ENCODE assay signal across 9 cellular contexts in the genomic region with DNA sequence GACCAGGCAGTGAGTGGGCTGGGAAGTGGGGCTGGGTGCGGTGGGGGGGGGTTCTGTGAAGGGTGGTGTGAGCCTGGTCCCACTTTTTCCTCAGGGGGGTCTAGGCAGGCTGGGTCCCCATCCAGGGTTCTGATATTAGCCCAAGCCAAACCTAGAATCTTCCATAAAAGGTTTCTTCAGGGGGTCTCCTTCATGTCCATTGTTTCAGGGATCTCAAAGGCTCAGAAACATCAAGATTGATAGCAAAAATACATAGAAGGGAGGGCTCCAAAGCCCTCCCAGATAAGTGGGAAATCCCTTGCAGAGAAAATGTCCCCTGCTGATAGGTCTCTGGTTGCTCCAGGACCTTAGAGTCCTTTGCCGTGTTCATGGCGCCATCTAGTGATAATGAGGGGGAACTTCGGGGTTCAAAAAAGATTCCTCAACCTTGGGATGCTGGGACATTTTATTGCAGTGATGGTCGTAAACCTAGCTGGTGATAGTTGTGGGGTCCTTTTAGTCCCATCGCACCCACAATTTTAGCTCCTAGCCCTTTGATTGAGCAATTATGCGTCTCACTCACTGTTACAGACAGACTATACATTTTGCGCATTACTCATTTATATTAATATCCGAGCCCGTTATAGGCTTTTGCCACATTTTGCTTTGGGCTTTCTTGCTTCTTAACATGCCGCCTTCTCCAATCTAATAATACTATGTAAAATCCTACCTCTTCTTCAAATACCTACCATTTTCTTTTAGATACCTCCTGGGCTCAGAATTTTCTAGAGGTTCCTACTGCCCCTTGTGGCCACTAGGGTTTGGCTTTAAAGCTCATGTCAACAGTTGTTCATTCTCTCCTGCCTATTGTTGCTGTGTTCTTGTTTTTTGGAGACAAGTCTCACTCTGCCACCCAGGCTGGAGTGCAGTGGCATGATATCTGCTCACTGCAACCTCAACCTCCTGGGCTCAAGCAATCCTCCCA. TPM values are rescaled to one million over a fixed set of nuclear protein-coding genes. Genes with fewer than 3 reads are reported as not detected.
DNase-seq lines count a peak whose midpoint lies in the region; ATAC-seq and TF ChIP-seq lines count a peak whose summit lies in the region.
"Had no signal": no experiment of that assay in that cellular context is flagged by ENCODE, and none has a peak within 500 bp of the region (broad histone marks: within the 10 kb centered on the region; RNA-seq: fewer than 3 reads in every experiment).

No MANE protein-coding gene starts in this region.

- CTCF ChIA-PET in CD8-positive, alpha-beta memory T cell (lab: Charles Lee): interaction anchor here (0.6 to 1.3 kb wide), 5 partner anchors 19 to 354 kb away, joined by 3 to 8 read pairs (median 3); no protein-coding TSS in a partner anchor
- CTCF ChIA-PET in HEK293 (lab: Yijun Ruan, JAX): interaction anchor here (0.5 to 8.6 kb wide), 67 partner anchors 8 to 372 kb away, joined by 3 to 129 read pairs (median 4); a partner anchor contains a TSS

- H3K4me3 Mint-ChIP-seq in CD8-positive, alpha-beta memory T cell: no peak overlapping the region
- no peak overlapping the region for H3K4me3 Mint-ChIP-seq in activated CD4-positive, alpha-beta T cell treated with anti-CD3 and anti-CD28 coated beads, Interleukin-2, amount 10 ng/mL, durations not matched to agents 24 days and 14 days
- H3K4me3 Mint-ChIP-seq in natural killer cell: no peak overlapping the region
- H3K4me3 Mint-ChIP-seq: stimulated activated naive CD8-positive, alpha-beta T cell treated with anti-CD3 and anti-CD28 coated beads, Interleukin-15, Interleukin-2, amounts not matched to agents 100 ng/mL and 50 ng/mL, for 24 hours had no signal

- no peak overlapping the region for H3K27ac ChIP-seq in CD8-positive, alpha-beta memory T cell (ENCODE audit: low read depth, low read length)
- 0 out of 2 replicates have a peak overlapping the region, but pooled peaks have one; percentile 5 for H3K27ac ChIP-seq in HEK293 (ENCODE audit: extremely low read depth, low read depth, low read length)
- H3K27ac ChIP-seq in esophagus muscularis mucosa (replicated peaks in 1 of 4): no peak overlapping the region

- no peaks in the 10 kb centered on the region for H3K9me3 Mint-ChIP-seq in CD8-positive, alpha-beta memory T cell
- no peaks in the 10 kb centered on the region for H3K9me3 Mint-ChIP-seq in activated CD4-positive, alpha-beta T cell treated with anti-CD3 and anti-CD28 coated beads, Interleukin-2, amount 10 ng/mL, durations not matched to agents 24 days and 14 days
- no peaks in the 10 kb centered on the region for H3K9me3 Mint-ChIP-seq in natural killer cell
- H3K9me3 Mint-ChIP-seq: stimulated activated naive CD8-positive, alpha-beta T cell treated with anti-CD3 and anti-CD28 coated beads, Interleukin-15, Interleukin-2, amounts not matched to agents 100 ng/mL and 50 ng/mL, for 24 hours had no signal

- intact Hi-C loops in activated CD4-positive, alpha-beta T cell treated with anti-CD3 and anti-CD28 coated beads, Interleukin-2, amount 10 ng/mL, durations not matched to agents 24 days and 14 days (cut with micrococcal nuclease): loop anchor here (1.0 to 2.0 kb wide), 3 partner anchors 88 to 218 kb away; a partner anchor contains a TSS
- intact Hi-C loops in esophagus muscularis mucosa (cut with DNase I): loop anchor here (10.0 kb wide), 2 partner anchors 137 to 227 kb away; a partner anchor contains a TSS
- intact Hi-C loops in natural killer cell (cut with micrococcal nuclease): loop anchor here (1.0 to 2.0 kb wide), 4 partner anchors 147 to 354 kb away; no protein-coding TSS in a partner anchor

- H3K4me3 ChIP-seq in CD8-positive, alpha-beta memory T cell (ENCODE audit: low read length): no peak overlapping the region
- H3K4me3 ChIP-seq in HEK293 (ENCODE audit: low read depth, low read length) (no peak overlapping the region), esophagus muscularis mucosa (no peak overlapping the region)

- peaks cover 10 to 18% of the 10 kb centered on the region in 2 donors for H3K27me3 Mint-ChIP-seq in CD8-positive, alpha-beta memory T cell
- peaks cover 7% of the 10 kb centered on the region for H3K27me3 Mint-ChIP-seq in activated CD4-positive, alpha-beta T cell treated with anti-CD3 and anti-CD28 coated beads, Interleukin-2, amount 10 ng/mL, durations not matched to agents 24 days and 14 days
- H3K27me3 Mint-ChIP-seq in natural killer cell (ENCODE audit: low read depth in 2 of 2): peaks cover 5 to 14% of the 10 kb centered on the region in 2 donors

- no peaks in the 10 kb centered on the region for H3K9me3 ChIP-seq in CD8-positive, alpha-beta memory T cell (ENCODE audit: low read length)
- H3K9me3 ChIP-seq in HEK293 (ENCODE audit: control insufficient read depth, insufficient read depth, low read depth, low read length) (no peaks in the 10 kb centered on the region), esophagus muscularis mucosa (no peaks in the 10 kb centered on the region)

- peak in 4 of 5 donors; percentile 14 to 52 (median 39) for DNase-seq in CD8-positive, alpha-beta memory T cell
- DNase-seq in NCI-H510A (lab: John Stamatoyannopoulos, UW) (peak; percentile 55), esophagus muscularis mucosa (ENCODE audit: extremely low spot score) (no peak), natural killer cell (no peak)
- DNase-seq in activated CD4-positive, alpha-beta T cell treated with anti-CD3 and anti-CD28 coated beads, Interleukin-2, amount 10 ng/mL, durations not matched to agents 24 days and 14 days: peak; percentile 85

- peaks cover 0 to 4% (median 4%) of the 10 kb centered on the region in 3 donors for H3K4me1 Mint-ChIP-seq in CD8-positive, alpha-beta memory T cell
- peaks cover 6% of the 10 kb centered on the region for H3K4me1 Mint-ChIP-seq in activated CD4-positive, alpha-beta T cell treated with anti-CD3 and anti-CD28 coated beads, Interleukin-2, amount 10 ng/mL, durations not matched to agents 24 days and 14 days
- peaks cover 7 to 8% of the 10 kb centered on the region in 2 donors for H3K4me1 Mint-ChIP-seq in natural killer cell

- POLR2A ChIA-PET in CD8-positive, alpha-beta memory T cell (lab: Charles Lee): no interaction called here
- POLR2A ChIA-PET in HEK293 (lab: Yijun Ruan, JAX): interaction anchor here (0.6 to 1.9 kb wide), 10 partner anchors 13 to 140 kb away, joined by 3 to 19 read pairs (median 4); a partner anchor contains a TSS

- ATAC-seq in natural killer cell (peak; percentile 70 to 91 (median 89)), HG02981 (IDR thresholded peaks at IDR 0.05; ENCODE audit: unreplicated experiment) (no peak), HG03521 (IDR thresholded peaks at IDR 0.05; ENCODE audit: unreplicated experiment) (no peak)

- H3K4me1 ChIP-seq in CD8-positive, alpha-beta memory T cell (ENCODE audit: insufficient read depth, low read length): peaks cover 4% of the 10 kb centered on the region
- no peaks in the 10 kb centered on the region; the same call in 1 of the 2 replicates for H3K4me1 ChIP-seq in HEK293 (ENCODE audit: control insufficient read depth, insufficient read depth, low read length)
- H3K4me1 ChIP-seq in esophagus muscularis mucosa: peaks cover 0 to 4% (median 2%) of the 10 kb centered on the region in 4 donors

- 46% methylated on average over 10 of the region's 11 CpGs for WGBS in esophagus muscularis mucosa

- H3K36me3 ChIP-seq in CD8-positive, alpha-beta memory T cell (ENCODE audit: insufficient read depth, low read length): no peaks in the 10 kb centered on the region
- H3K36me3 ChIP-seq in HEK293 (ENCODE audit: control insufficient read depth in 2 of 2, insufficient read depth in 1 of 2, low read length in 2 of 2): peaks cover 70 to 88% of the 10 kb centered on the region in 2 experiments
- no peaks in the 10 kb centered on the region for H3K36me3 ChIP-seq in esophagus muscularis mucosa

- no peaks in the 10 kb centered on the region for H3K36me3 Mint-ChIP-seq in CD8-positive, alpha-beta memory T cell
- H3K36me3 Mint-ChIP-seq in activated CD4-positive, alpha-beta T cell treated with anti-CD3 and anti-CD28 coated beads, Interleukin-2, amount 10 ng/mL, durations not matched to agents 24 days and 14 days (ENCODE audit: low read depth): no peaks in the 10 kb centered on the region
- H3K36me3 Mint-ChIP-seq in natural killer cell: no peaks in the 10 kb centered on the region

- no peak for TF ChIP-seq EP300 in esophagus muscularis mucosa (IDR thresholded peaks at IDR 0.05)

- peak overlapping the region in 1 of 8 donors; percentile 22 for H3K27ac Mint-ChIP-seq in CD8-positive, alpha-beta memory T cell
- no peak overlapping the region for H3K27ac Mint-ChIP-seq in activated CD4-positive, alpha-beta T cell treated with anti-CD3 and anti-CD28 coated beads, Interleukin-2, amount 10 ng/mL, durations not matched to agents 24 days and 14 days
- no peak overlapping the region for H3K27ac Mint-ChIP-seq in natural killer cell
- H3K27ac Mint-ChIP-seq: stimulated activated naive CD8-positive, alpha-beta T cell treated with anti-CD3 and anti-CD28 coated beads, Interleukin-15, Interleukin-2, amounts not matched to agents 100 ng/mL and 50 ng/mL, for 24 hours had no signal

- TF ChIP-seq CTCF in HEK293 (tag by site-specific recombination; IDR thresholded peaks at IDR 0.05) (peak; percentile 73), esophagus muscularis mucosa (IDR thresholded peaks at IDR 0.05) (peak; percentile 63 to 70 (median 66)), natural killer cell (IDR thresholded peaks at IDR 0.05) (peak; percentile 85)

- no peaks in the 10 kb centered on the region for H3K27me3 ChIP-seq in CD8-positive, alpha-beta memory T cell (ENCODE audit: insufficient read depth, low read length, poor library complexity, severe bottlenecking)
- H3K27me3 ChIP-seq in esophagus muscularis mucosa: peaks cover 0 to 36% (median 0%) of the 10 kb centered on the region in 4 donors

- no peak for TF ChIP-seq POLR2A in esophagus muscularis mucosa (IDR thresholded peaks at IDR 0.05; ENCODE audit: low read depth)

TF ChIP-seq in HEK293, 187 proteins besides CTCF, POLR2A, EP300 and RAD21 (continues in another document):
- TF ChIP-seq GLIS1 (tag by site-specific recombination; IDR thresholded peaks at IDR 0.05): peak; percentile 96
- TF ChIP-seq, protein P1, sequence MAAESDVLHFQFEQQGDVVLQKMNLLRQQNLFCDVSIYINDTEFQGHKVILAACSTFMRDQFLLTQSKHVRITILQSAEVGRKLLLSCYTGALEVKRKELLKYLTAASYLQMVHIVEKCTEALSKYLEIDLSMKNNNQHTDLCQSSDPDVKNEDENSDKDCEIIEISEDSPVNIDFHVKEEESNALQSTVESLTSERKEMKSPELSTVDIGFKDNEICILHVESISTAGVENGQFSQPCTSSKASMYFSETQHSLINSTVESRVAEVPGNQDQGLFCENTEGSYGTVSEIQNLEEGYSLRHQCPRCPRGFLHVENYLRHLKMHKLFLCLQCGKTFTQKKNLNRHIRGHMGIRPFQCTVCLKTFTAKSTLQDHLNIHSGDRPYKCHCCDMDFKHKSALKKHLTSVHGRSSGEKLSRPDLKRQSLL (tag by site-specific recombination; IDR thresholded peaks at IDR 0.05): peak; percentile 62; the same call in 1 of the 2 replicates
- no peak for TF ChIP-seq ZNF239 (tag by site-specific recombination; IDR thresholded peaks at IDR 0.05)

RNA-seq across cellular contexts. Expression of a gene that starts 35.1 kb away (rescaled TPM):
- total RNA-seq in CD8-positive, alpha-beta memory T cell: under 1 TPM; 0.24 to 0.28 TPM
- not detected for polyA plus RNA-seq in CD8-positive, alpha-beta memory T cell
- 0.09 TPM in 1 of 2 replicates, not detected in the other for total RNA-seq in activated CD4-positive, alpha-beta T cell treated with anti-CD3 and anti-CD28 coated beads, Interleukin-2, amount 10 ng/mL, durations not matched to agents 24 days and 14 days
- total RNA-seq in esophagus muscularis mucosa (not detected), natural killer cell (not detected)

Comparison
In these comparisons a context has a peak if more than half of its experiments do, and no peak if none do; other contexts are left out.
1. DNase-seq: peak in CD8-positive, alpha-beta memory T cell (4 of 5), NCI-H510A (single experiment) and activated CD4-positive, alpha-beta T cell treated with anti-CD3 and anti-CD28 coated beads, Interleukin-2, amount 10 ng/mL, durations not matched to agents 24 days and 14 days (single experiment); none in esophagus muscularis mucosa (single experiment) and natural killer cell (single experiment).
2. ATAC-seq: peak in natural killer cell (3 of 3); none in HG02981 (single experiment) and HG03521 (single experiment).
3. Peak in every context shown above with its lines, with median percentiles within 50 percentile points of each other: CTCF ChIP-seq.